ENCODE assay signal across 8 cellular contexts in the genomic region with DNA sequence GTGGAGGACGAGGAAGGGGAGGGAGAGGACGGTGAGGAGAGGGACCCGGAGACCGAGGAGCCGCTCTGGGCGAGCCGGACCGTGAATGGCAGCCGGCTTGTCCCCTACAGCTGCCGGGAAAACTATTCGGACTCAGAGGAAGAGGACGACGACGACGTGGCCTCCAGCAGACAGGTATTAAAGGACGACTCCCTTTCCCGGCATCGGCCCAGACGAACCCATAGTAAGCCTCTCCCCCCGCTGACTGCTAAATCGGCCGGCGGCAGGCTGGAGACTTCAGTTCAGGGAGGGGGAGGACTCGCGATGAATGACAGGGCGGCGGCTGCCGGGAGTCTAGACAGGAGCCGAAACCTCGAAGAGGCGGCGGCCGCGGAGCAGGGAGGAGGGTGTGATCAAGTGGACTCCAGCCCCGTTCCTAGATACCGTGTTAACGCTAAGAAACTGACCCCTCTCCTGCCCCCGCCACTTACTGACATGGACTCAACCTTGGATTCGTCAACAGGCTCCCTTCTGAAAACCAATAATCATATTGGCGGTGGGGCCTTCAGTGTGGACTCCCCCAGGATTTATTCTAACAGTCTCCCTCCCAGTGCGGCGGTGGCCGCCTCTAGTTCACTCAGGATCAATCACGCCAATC. TPM values are rescaled to one million over a fixed set of nuclear protein-coding genes. Genes with fewer than 3 reads are reported as not detected.
DNase-seq lines count a peak whose midpoint lies in the region; ATAC-seq and TF ChIP-seq lines count a peak whose summit lies in the region.

No MANE protein-coding gene starts in this region.

- H3K9me3 ChIP-seq in mucosa of descending colon = no peaks in the 10 kb centered on the region

- H3K9me3 Mint-ChIP-seq in endothelial cell (ENCODE audit: unreplicated experiment) = no peaks in the 10 kb centered on the region

- peaks cover 18% of the 10 kb centered on the region for H3K4me1 Mint-ChIP-seq in endothelial cell (ENCODE audit: unreplicated experiment)

- peaks cover 43% of the 10 kb centered on the region for H3K4me1 ChIP-seq in mucosa of descending colon (ENCODE audit: low read depth)

- ATAC-seq in HG02973 (IDR thresholded peaks at IDR 0.05; ENCODE audit: unreplicated experiment) (peak; percentile 37), mucosa of descending colon (peak; percentile 79)

- DNase-seq in SIG-M5 treated with dmso at 0.1 percent for 504 hours (lab: John Stamatoyannopoulos, UW; ENCODE audit: unreplicated experiment) (peak; percentile 61), SIG-M5 (lab: John Stamatoyannopoulos, UW) (no peak), NCI-H510A treated with DMSO at 0.1 percent for 48 hours (lab: John Stamatoyannopoulos, UW) (peak; percentile 50), endothelial cell (ENCODE audit: low spot score) (peak; percentile 60), mucosa of descending colon (peak; percentile 85 to 89 (median 88))
- DNase-seq in activated CD8-positive, alpha-beta memory T cell treated with anti-CD3 and anti-CD28 coated beads for 48 hours (ENCODE audit: low read depth in 2 of 3, low spot score in 2 of 3) = peak; percentile 27 to 38 (median 31)
- peak; percentile 16 to 33 for DNase-seq in stimulated activated CD8-positive, alpha-beta memory T cell treated with anti-CD3 and anti-CD28 coated beads, Interleukin-4, amount 100 ng/mL, for 4 hours (ENCODE audit: low read depth in 2 of 2, low spot score in 1 of 2)

- peaks cover 11% of the 10 kb centered on the region for H3K27me3 Mint-ChIP-seq in endothelial cell (ENCODE audit: unreplicated experiment)

- no peak for TF ChIP-seq CTCF in endothelial cell (IDR thresholded peaks at IDR 0.05; ENCODE audit: unreplicated experiment)
- no peak for TF ChIP-seq CTCF in mucosa of descending colon (IDR thresholded peaks at IDR 0.05)

- H3K27ac Mint-ChIP-seq in endothelial cell (ENCODE audit: unreplicated experiment) = peak overlapping the region; percentile 54

- H3K4me3 Mint-ChIP-seq in endothelial cell (ENCODE audit: unreplicated experiment) = peak overlapping the region; percentile 96

- H3K36me3 Mint-ChIP-seq in endothelial cell (ENCODE audit: low read depth, unreplicated experiment) = no peaks in the 10 kb centered on the region

- intact Hi-C loops in mucosa of descending colon (cut with DNase I, micrococcal nuclease) = no loop called here

- peak overlapping the region; percentile 98 for H3K4me3 ChIP-seq in mucosa of descending colon

- no peaks in the 10 kb centered on the region for H3K36me3 ChIP-seq in mucosa of descending colon (ENCODE audit: low read depth)

RNA-seq across cellular contexts. Expression of a gene that starts 1.0 kb away (rescaled TPM):
- total RNA-seq in endothelial cell (ENCODE audit: unreplicated experiment) (22.1 TPM), mucosa of descending colon (10 to 100 TPM; 30.6 to 33.7 (median 32.2) TPM)

RNA-seq across cellular contexts. Expression of a gene that starts 49.3 kb away (rescaled TPM):
- not detected for total RNA-seq in endothelial cell (ENCODE audit: unreplicated experiment)
- under 1 TPM in 1 of 3 donors, not detected in 2; 0.19 TPM for total RNA-seq in mucosa of descending colon
